Comparison of ENCODE assay signal across 19 cellular contexts in genomic region chr3:197597335-197597734, GRCh38. TPM values are rescaled to one million over a fixed set of nuclear protein-coding genes. Genes with fewer than 3 reads are reported as not detected.
DNase-seq lines count a peak whose midpoint lies in the region; ATAC-seq and TF ChIP-seq lines count a peak whose summit lies in the region.
"Had no signal": no experiment of that assay in that cellular context is flagged by ENCODE, and none has a peak within 500 bp of the region (broad histone marks: within the 10 kb centered on the region; RNA-seq: fewer than 3 reads in every experiment).

No MANE protein-coding gene starts in this region.

- peaks cover 4% of the 10 kb centered on the region for H3K9me3 Mint-ChIP-seq in activated CD8-positive, alpha-beta T cell treated with anti-CD3 and anti-CD28 coated beads, Interleukin-2, amount 10 ng/mL, durations not matched to agents 7 days and 5 days (ENCODE audit: insufficient read depth)
- no peaks in the 10 kb centered on the region for H3K9me3 Mint-ChIP-seq in activated CD8-positive, alpha-beta T cell treated with anti-CD3 and anti-CD28 coated beads for 36 hours
- H3K9me3 Mint-ChIP-seq in activated T-cell treated with anti-CD3 and anti-CD28 coated beads, Interleukin-2, amount 50 U/mL, for 24 hours, result no peaks in the 10 kb centered on the region
- H3K9me3 Mint-ChIP-seq in stimulated activated naive CD8-positive, alpha-beta T cell treated with anti-CD3 and anti-CD28 coated beads, Interleukin-15, amount 100 ng/mL, for 72 hours, result peaks cover 0 to 4% of the 10 kb centered on the region in 2 donors
- H3K9me3 Mint-ChIP-seq: CD4-positive, alpha-beta T cell; IgD-negative memory B cell had no signal

- no peak for TF ChIP-seq CTCF in activated CD8-positive, alpha-beta T cell treated with anti-CD3 and anti-CD28 coated beads for 36 hours (IDR thresholded peaks at IDR 0.05)
- TF ChIP-seq CTCF in colonic mucosa (IDR thresholded peaks at IDR 0.05), result no peak

- no peaks in the 10 kb centered on the region for H3K27me3 Mint-ChIP-seq in activated CD8-positive, alpha-beta T cell treated with anti-CD3 and anti-CD28 coated beads, Interleukin-2, amount 10 ng/mL, durations not matched to agents 7 days and 5 days (ENCODE audit: low read depth)
- H3K27me3 Mint-ChIP-seq in activated CD8-positive, alpha-beta T cell treated with anti-CD3 and anti-CD28 coated beads for 36 hours, result no peaks in the 10 kb centered on the region
- no peaks in the 10 kb centered on the region for H3K27me3 Mint-ChIP-seq in activated T-cell treated with anti-CD3 and anti-CD28 coated beads, Interleukin-2, amount 50 U/mL, for 24 hours
- no peaks in the 10 kb centered on the region for H3K27me3 Mint-ChIP-seq in stimulated activated naive CD8-positive, alpha-beta T cell treated with anti-CD3 and anti-CD28 coated beads, Interleukin-15, amount 100 ng/mL, for 72 hours
- H3K27me3 Mint-ChIP-seq: CD4-positive, alpha-beta T cell had no signal

- H3K27me3 ChIP-seq in colonic mucosa (no peaks in the 10 kb centered on the region), mucosa of rectum (ENCODE audit: control insufficient read depth in 2 of 2, insufficient read depth in 2 of 2, low read length in 2 of 2) (no peaks in the 10 kb centered on the region), MG63 (no peaks in the 10 kb centered on the region)
- H3K27me3 ChIP-seq: BE2C had no signal

- no peak overlapping the region for H3K4me3 Mint-ChIP-seq in activated CD8-positive, alpha-beta T cell treated with anti-CD3 and anti-CD28 coated beads, Interleukin-2, amount 10 ng/mL, durations not matched to agents 7 days and 5 days
- H3K4me3 Mint-ChIP-seq in activated CD8-positive, alpha-beta T cell treated with anti-CD3 and anti-CD28 coated beads for 36 hours, result no peak overlapping the region
- no peak overlapping the region for H3K4me3 Mint-ChIP-seq in activated T-cell treated with anti-CD3 and anti-CD28 coated beads, Interleukin-2, amount 50 U/mL, for 24 hours
- no peak overlapping the region for H3K4me3 Mint-ChIP-seq in stimulated activated naive CD8-positive, alpha-beta T cell treated with anti-CD3 and anti-CD28 coated beads, Interleukin-15, amount 100 ng/mL, for 72 hours
- H3K4me3 Mint-ChIP-seq: CD4-positive, alpha-beta T cell; IgD-negative memory B cell had no signal

- peaks cover 62% of the 10 kb centered on the region for H3K4me1 Mint-ChIP-seq in activated CD8-positive, alpha-beta T cell treated with anti-CD3 and anti-CD28 coated beads, Interleukin-2, amount 10 ng/mL, durations not matched to agents 7 days and 5 days (ENCODE audit: low read depth)
- H3K4me1 Mint-ChIP-seq in activated CD8-positive, alpha-beta T cell treated with anti-CD3 and anti-CD28 coated beads for 36 hours (ENCODE audit: low read depth), result peaks cover 29% of the 10 kb centered on the region
- peaks cover 17% of the 10 kb centered on the region for H3K4me1 Mint-ChIP-seq in activated T-cell treated with anti-CD3 and anti-CD28 coated beads, Interleukin-2, amount 50 U/mL, for 24 hours (ENCODE audit: low read depth)
- H3K4me1 Mint-ChIP-seq in stimulated activated naive CD8-positive, alpha-beta T cell treated with anti-CD3 and anti-CD28 coated beads, Interleukin-15, amount 100 ng/mL, for 72 hours, result peaks cover 36% of the 10 kb centered on the region

- H3K27ac ChIP-seq in colonic mucosa (peak overlapping the region; percentile 71), mucosa of rectum (ENCODE audit: low read depth in 2 of 2, low read length in 2 of 2) (peak overlapping the region; percentile 59 to 84)
- H3K27ac ChIP-seq: 22Rv1, SJSA1 had no signal

- intact Hi-C loops in activated CD8-positive, alpha-beta T cell treated with anti-CD3 and anti-CD28 coated beads for 36 hours (cut with micrococcal nuclease), result no loop called here
- intact Hi-C loops in colonic mucosa (cut with DNase I), result no loop called here

- peak overlapping the region in 1 of 2 donors; percentile 62 for H3K9ac ChIP-seq in colonic mucosa (ENCODE audit: low read depth in 2 of 2, low read length in 2 of 2)
- H3K9ac ChIP-seq in mucosa of rectum (ENCODE audit: low read depth in 1 of 2, low read length in 2 of 2), result peak overlapping the region; percentile 34 to 50

- POLR2A ChIA-PET in activated CD8-positive, alpha-beta T cell treated with anti-CD3 and anti-CD28 coated beads, Interleukin-2, amount 10 ng/mL, durations not matched to agents 7 days and 5 days (lab: Charles Lee), result interaction anchor here (0.5 kb wide), 1 partner anchor 97 kb away, joined by 3 read pairs; no protein-coding TSS in a partner anchor
- POLR2A ChIA-PET in activated CD8-positive, alpha-beta T cell treated with anti-CD3 and anti-CD28 coated beads for 36 hours (lab: Charles Lee), result interaction anchor here (0.9 kb wide), 1 partner anchor 76 kb away, joined by 4 read pairs; no protein-coding TSS in a partner anchor

- no peak for ATAC-seq in activated CD8-positive, alpha-beta T cell treated with anti-CD3 and anti-CD28 coated beads, Interleukin-2, amount 10 ng/mL, durations not matched to agents 7 days and 5 days
- no peak for ATAC-seq in activated CD8-positive, alpha-beta T cell treated with anti-CD3 and anti-CD28 coated beads for 36 hours
- no peak for ATAC-seq in stimulated activated naive CD8-positive, alpha-beta T cell treated with anti-CD3 and anti-CD28 coated beads, Interleukin-15, amount 100 ng/mL, for 72 hours

- CTCF ChIA-PET in activated CD8-positive, alpha-beta T cell treated with anti-CD3 and anti-CD28 coated beads, Interleukin-2, amount 10 ng/mL, durations not matched to agents 7 days and 5 days (lab: Charles Lee), result interaction anchor here (1.1 to 5.0 kb wide), 3 partner anchors 9 to 42 kb away, joined by 3 to 136 read pairs (median 4); partner anchors contain the start of gene BDH1
- CTCF ChIA-PET in activated CD8-positive, alpha-beta T cell treated with anti-CD3 and anti-CD28 coated beads for 36 hours (lab: Charles Lee), result interaction anchor here (2.7 to 4.4 kb wide), 4 partner anchors 10 to 74 kb away, joined by 15 to 96 read pairs (median 55); no protein-coding TSS in a partner anchor

- DNase-seq in activated CD8-positive, alpha-beta T cell treated with anti-CD3 and anti-CD28 coated beads, Interleukin-2, amount 10 ng/mL, durations not matched to agents 7 days and 5 days, result peak; percentile 12
- no peak for DNase-seq in activated CD8-positive, alpha-beta T cell treated with anti-CD3 and anti-CD28 coated beads for 36 hours
- DNase-seq in colonic mucosa (peak; percentile 72), MG63 (no peak)
- no peak for DNase-seq in activated T-cell treated with anti-CD3 and anti-CD28 coated beads, Interleukin-2, amount 50 U/mL, for 24 hours
- DNase-seq in activated naive CD4-positive, alpha-beta T cell (lab: John Stamatoyannopoulos, UW), result no peak
- no peak for DNase-seq in stimulated activated naive CD8-positive, alpha-beta T cell treated with anti-CD3 and anti-CD28 coated beads, Interleukin-15, amount 100 ng/mL, for 72 hours
- DNase-seq: BE2C; CD4-positive, alpha-beta T cell; MV-4-11; NCI-H1436; NCI-H2029; NCI-H2171; NCI-H446; NK-92 treated with Interleukin-12 subunit alpha and Interleukin-12 subunit beta, amount 100 ng/mL, for 24 hours had no signal

- H3K4me1 ChIP-seq in colonic mucosa, result peaks cover 7% of the 10 kb centered on the region
- H3K4me1 ChIP-seq in mucosa of rectum (ENCODE audit: control insufficient read depth in 2 of 2, insufficient read depth in 2 of 2, low read length in 2 of 2), result peaks cover 27 to 28% of the 10 kb centered on the region in 2 donors
- H3K4me1 ChIP-seq: BE2C had no signal

- H3K4me3 ChIP-seq in colonic mucosa (no peak overlapping the region), mucosa of rectum (ENCODE audit: low read length in 2 of 2) (peak overlapping the region; percentile 5 to 18), MG63 (no peak overlapping the region)
- H3K4me3 ChIP-seq: SJSA1 had no signal

- H3K36me3 ChIP-seq in colonic mucosa (no peaks in the 10 kb centered on the region), mucosa of rectum (ENCODE audit: control insufficient read depth in 2 of 2, insufficient read depth in 2 of 2, low read length in 2 of 2) (peaks cover 2 to 9% of the 10 kb centered on the region in 2 donors), MG63 (no peaks in the 10 kb centered on the region)
- H3K36me3 ChIP-seq: BE2C, SJSA1 had no signal

- peak overlapping the region; percentile 70 for H3K27ac Mint-ChIP-seq in activated CD8-positive, alpha-beta T cell treated with anti-CD3 and anti-CD28 coated beads, Interleukin-2, amount 10 ng/mL, durations not matched to agents 7 days and 5 days
- H3K27ac Mint-ChIP-seq in activated CD8-positive, alpha-beta T cell treated with anti-CD3 and anti-CD28 coated beads for 36 hours, result no peak overlapping the region
- H3K27ac Mint-ChIP-seq in activated T-cell treated with anti-CD3 and anti-CD28 coated beads, Interleukin-2, amount 50 U/mL, for 24 hours, result no peak overlapping the region
- H3K27ac Mint-ChIP-seq in stimulated activated naive CD8-positive, alpha-beta T cell treated with anti-CD3 and anti-CD28 coated beads, Interleukin-15, amount 100 ng/mL, for 72 hours, result no peak overlapping the region
- H3K27ac Mint-ChIP-seq: CD4-positive, alpha-beta T cell; IgD-negative memory B cell had no signal

- H3K9me3 ChIP-seq in colonic mucosa (no peaks in the 10 kb centered on the region), mucosa of rectum (ENCODE audit: control insufficient read depth in 2 of 2, low read length in 2 of 2) (no peaks in the 10 kb centered on the region), MG63 (no peaks in the 10 kb centered on the region)
- H3K9me3 ChIP-seq: BE2C, SJSA1 had no signal

- peaks cover 21% of the 10 kb centered on the region for H3K36me3 Mint-ChIP-seq in activated CD8-positive, alpha-beta T cell treated with anti-CD3 and anti-CD28 coated beads, Interleukin-2, amount 10 ng/mL, durations not matched to agents 7 days and 5 days (ENCODE audit: low read depth)
- no peaks in the 10 kb centered on the region for H3K36me3 Mint-ChIP-seq in activated CD8-positive, alpha-beta T cell treated with anti-CD3 and anti-CD28 coated beads for 36 hours (ENCODE audit: low read depth)
- H3K36me3 Mint-ChIP-seq in activated T-cell treated with anti-CD3 and anti-CD28 coated beads, Interleukin-2, amount 50 U/mL, for 24 hours (ENCODE audit: low read depth), result no peaks in the 10 kb centered on the region

RNA-seq across cellular contexts. Expression of gene BDH1, which starts 41.6 kb away (rescaled TPM):
- total RNA-seq in activated CD8-positive, alpha-beta T cell treated with anti-CD3 and anti-CD28 coated beads, Interleukin-2, amount 10 ng/mL, durations not matched to agents 7 days and 5 days, result 100 to 1,000 TPM; 166 to 171 TPM
- total RNA-seq in activated CD8-positive, alpha-beta T cell treated with anti-CD3 and anti-CD28 coated beads for 36 hours, result 100 to 1,000 TPM; 118 to 126 TPM
- 100 to 1,000 TPM; 154 to 180 TPM for total RNA-seq in colonic mucosa
- 2.2 and 23.5 TPM in 2 replicates for total RNA-seq in MG63 (2014; rRNA removed; shearing (Covaris generic); ENCODE audit: low replicate concordance)

Comparison
In these comparisons a context has a peak if more than half of its experiments do, and no peak if none do; other contexts are left out.
1. DNase-seq: peak in activated CD8-positive, alpha-beta T cell treated with anti-CD3 and anti-CD28 coated beads, Interleukin-2, amount 10 ng/mL, durations not matched to agents 7 days and 5 days (single experiment) and colonic mucosa (single experiment); none in activated CD8-positive, alpha-beta T cell treated with anti-CD3 and anti-CD28 coated beads for 36 hours (single experiment), activated T-cell treated with anti-CD3 and anti-CD28 coated beads, Interleukin-2, amount 50 U/mL, for 24 hours (single experiment), activated naive CD4-positive, alpha-beta T cell (0 of 4), MG63 (single experiment) and stimulated activated naive CD8-positive, alpha-beta T cell treated with anti-CD3 and anti-CD28 coated beads, Interleukin-15, amount 100 ng/mL, for 72 hours (0 of 2).
2. H3K4me3 ChIP-seq: peak in mucosa of rectum (2 of 2); none in colonic mucosa (single experiment) and MG63 (single experiment).